ENCODE assay signal across 34 cellular contexts in the genomic region with DNA sequence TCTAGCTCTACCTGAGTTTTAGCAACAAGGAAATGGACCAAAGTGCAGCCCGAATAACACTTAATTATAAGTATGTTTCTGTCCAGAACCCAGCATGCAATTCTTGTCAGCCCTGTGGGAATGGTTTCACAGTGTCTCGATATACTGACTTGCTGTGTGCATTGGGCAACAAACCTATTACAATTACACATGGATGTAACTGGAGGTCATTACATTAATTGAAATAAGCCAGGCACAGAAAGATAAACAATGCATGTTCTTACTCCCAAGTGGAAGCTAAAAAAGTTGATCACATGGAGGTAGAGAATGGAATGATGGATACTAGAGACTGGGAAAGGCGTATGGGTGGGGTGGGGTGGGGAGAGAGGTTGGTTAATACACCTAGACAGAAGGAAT. TPM values are rescaled to one million over a fixed set of nuclear protein-coding genes. Genes with fewer than 3 reads are reported as not detected.
"Had no signal": no experiment of that assay in that cellular context is flagged by ENCODE, and none has a peak within 500 bp of the region (broad histone marks: within the 10 kb centered on the region; RNA-seq: fewer than 3 reads in every experiment).

No MANE protein-coding gene starts in this region.

- H3K4me3 Mint-ChIP-seq: activated CD4-positive, alpha-beta T cell treated with anti-CD3 and anti-CD28 coated beads for 36 hours; activated CD4-positive, alpha-beta T cell treated with anti-CD3 and anti-CD28 coated beads, Interleukin-2, amount 10 ng/mL, durations not matched to agents 7 days and 5 days; activated CD8-positive, alpha-beta T cell treated with anti-CD3 and anti-CD28 coated beads, Interleukin-2, amount 10 ng/mL, durations not matched to agents 7 days and 5 days; activated naive CD4-positive, alpha-beta T cell treated with anti-CD3 and anti-CD28 coated beads, Interleukin-2, amount 50 U/mL, for 24 hours; activated naive CD8-positive, alpha-beta T cell treated with anti-CD3 and anti-CD28 coated beads, Interleukin-2, amount 10 ng/mL, durations not matched to agents 7 days and 5 days; activated T-cell treated with anti-CD3 and anti-CD28 coated beads, Interleukin-2, amount 50 U/mL, for 24 hours; brain; T-helper 1 cell treated with Interleukin-12 subunit alpha and Interleukin-12 subunit beta and Interleukin-4 antibody, amounts not matched to agents 30 μg/mL and 1 μg/mL, for 36 hours; T-helper 2 cell treated with Interferon-gamma antibody and Interleukin-4, amounts not matched to agents 5 μg/mL and 100 μg/mL, for 36 hours had no signal

- DNase-seq: activated CD4-positive, alpha-beta T cell treated with anti-CD3 and anti-CD28 coated beads for 36 hours; activated CD4-positive, alpha-beta T cell treated with anti-CD3 and anti-CD28 coated beads, Interleukin-2, amount 10 ng/mL, durations not matched to agents 7 days and 5 days; activated CD4-positive, alpha-beta T cell treated with anti-CD3 and anti-CD28 coated beads, Interleukin-2, amount 50 U/mL, for 48 hours; activated CD8-positive, alpha-beta T cell treated with anti-CD3 and anti-CD28 coated beads, Interleukin-2, amount 10 ng/mL, durations not matched to agents 7 days and 5 days; activated gamma-delta T cell; activated naive CD4-positive, alpha-beta T cell treated with Interleukin-2 at 50 U/mL for 16 hours; activated naive CD8-positive, alpha-beta T cell treated with anti-CD3 and anti-CD28 coated beads, Interleukin-2, amount 10 ng/mL, durations not matched to agents 7 days and 5 days; activated T-cell treated with anti-CD3 and anti-CD28 coated beads, Interleukin-2, amount 50 U/mL, for 24 hours; adrenal gland; anterior cingulate cortex; NCI-H1092 treated with DMSO at 0.1 percent for 48 hours; NCI-H1417; NCI-H146; NCI-H187; NCI-H2029 treated with DMSO at 0.1 percent for 48 hours; NCI-H2107; NCI-H2171; NCI-H510A; NCI-H526; NCI-H748 treated with DMSO at 0.1 percent for 48 hours; NK-92 treated with Interleukin-12 subunit alpha and Interleukin-12 subunit beta, amount 100 ng/mL, for 24 hours; PC-3; Peyer's patch; RPMI8226; SHP77 treated with DMSO at 0.1 percent for 48 hours; SK-N-SH had no signal

- H3K27ac ChIP-seq: adrenal gland, KMS-11, Peyer's patch, SJSA1 had no signal

- ATAC-seq: activated CD4-positive, alpha-beta T cell treated with anti-CD3 and anti-CD28 coated beads for 36 hours; activated CD4-positive, CD25-positive, alpha-beta regulatory T cell treated with anti-CD3 and anti-CD28 coated beads, Interleukin-2, amount 50 U/mL, for 24 hours; activated CD8-positive, alpha-beta T cell treated with anti-CD3 and anti-CD28 coated beads, Interleukin-2, amount 10 ng/mL, durations not matched to agents 7 days and 5 days; PC-3 had no signal

- H3K4me2 ChIP-seq: KMS-11, SK-N-SH had no signal

- H3K36me3 Mint-ChIP-seq: activated naive CD4-positive, alpha-beta T cell treated with anti-CD3 and anti-CD28 coated beads, Interleukin-2, amount 50 U/mL, for 24 hours; activated naive CD8-positive, alpha-beta T cell treated with anti-CD3 and anti-CD28 coated beads, Interleukin-2, amount 10 ng/mL, durations not matched to agents 7 days and 5 days; brain had no signal

- H3K36me3 ChIP-seq: adrenal gland, Peyer's patch, SJSA1 had no signal

- H3K9ac ChIP-seq: KMS-11, SK-N-SH had no signal

- H3K27ac Mint-ChIP-seq: activated CD4-positive, alpha-beta T cell treated with anti-CD3 and anti-CD28 coated beads for 36 hours; activated CD4-positive, alpha-beta T cell treated with anti-CD3 and anti-CD28 coated beads, Interleukin-2, amount 10 ng/mL, durations not matched to agents 7 days and 5 days; activated CD8-positive, alpha-beta T cell treated with anti-CD3 and anti-CD28 coated beads, Interleukin-2, amount 10 ng/mL, durations not matched to agents 7 days and 5 days; activated naive CD4-positive, alpha-beta T cell treated with anti-CD3 and anti-CD28 coated beads, Interleukin-2, amount 50 U/mL, for 24 hours; activated naive CD8-positive, alpha-beta T cell treated with anti-CD3 and anti-CD28 coated beads, Interleukin-2, amount 10 ng/mL, durations not matched to agents 7 days and 5 days; activated T-cell treated with anti-CD3 and anti-CD28 coated beads, Interleukin-2, amount 50 U/mL, for 24 hours; activated T-helper 2 cell treated with anti-CD3 and anti-CD28 coated beads, Interferon-gamma antibody, Interleukin-2, Interleukin-4, amounts not matched to agents 10 μg/mL and 5 μg/mL and 100 μg/mL, durations not matched to agents 14 hours and 24 hours and 36 hours; brain; T-helper 1 cell treated with Interleukin-12 subunit alpha and Interleukin-12 subunit beta and Interleukin-4 antibody, amounts not matched to agents 30 μg/mL and 1 μg/mL, for 36 hours; T-helper 2 cell treated with Interferon-gamma antibody and Interleukin-4, amounts not matched to agents 5 μg/mL and 100 μg/mL, for 36 hours had no signal

- H3K9me3 ChIP-seq: adrenal gland, Peyer's patch, SJSA1, SK-N-SH had no signal

- H3K27me3 ChIP-seq: Peyer's patch had no signal

- H3K4me3 ChIP-seq: adrenal gland, Peyer's patch, SJSA1 had no signal

- H3K9me3 Mint-ChIP-seq: activated CD4-positive, alpha-beta T cell treated with anti-CD3 and anti-CD28 coated beads, Interleukin-2, amount 10 ng/mL, durations not matched to agents 7 days and 5 days; activated naive CD4-positive, alpha-beta T cell treated with anti-CD3 and anti-CD28 coated beads, Interleukin-2, amount 50 U/mL, for 24 hours; activated naive CD8-positive, alpha-beta T cell treated with anti-CD3 and anti-CD28 coated beads, Interleukin-2, amount 10 ng/mL, durations not matched to agents 7 days and 5 days; activated T-cell treated with anti-CD3 and anti-CD28 coated beads, Interleukin-2, amount 50 U/mL, for 24 hours; activated T-helper 2 cell treated with anti-CD3 and anti-CD28 coated beads, Interferon-gamma antibody, Interleukin-2, Interleukin-4, amounts not matched to agents 10 μg/mL and 5 μg/mL and 100 μg/mL, durations not matched to agents 14 hours and 24 hours and 36 hours; T-helper 1 cell treated with Interleukin-12 subunit alpha and Interleukin-12 subunit beta and Interleukin-4 antibody, amounts not matched to agents 30 μg/mL and 1 μg/mL, for 36 hours; T-helper 2 cell treated with Interferon-gamma antibody and Interleukin-4, amounts not matched to agents 5 μg/mL and 100 μg/mL, for 36 hours had no signal

- H3K9me2 ChIP-seq: SK-N-SH had no signal

RNA-seq across cellular contexts. Expression of gene CYP2S1, which starts 5.1 kb away (rescaled TPM):
- total RNA-seq: SJSA1 had no signal

RNA-seq across cellular contexts. Expression of gene AXL, which starts 31.1 kb away (rescaled TPM):
- total RNA-seq: activated CD8-positive, alpha-beta T cell treated with anti-CD3 and anti-CD28 coated beads, Interleukin-2, amount 10 ng/mL, durations not matched to agents 7 days and 5 days had no signal
